In the genomic region with DNA sequence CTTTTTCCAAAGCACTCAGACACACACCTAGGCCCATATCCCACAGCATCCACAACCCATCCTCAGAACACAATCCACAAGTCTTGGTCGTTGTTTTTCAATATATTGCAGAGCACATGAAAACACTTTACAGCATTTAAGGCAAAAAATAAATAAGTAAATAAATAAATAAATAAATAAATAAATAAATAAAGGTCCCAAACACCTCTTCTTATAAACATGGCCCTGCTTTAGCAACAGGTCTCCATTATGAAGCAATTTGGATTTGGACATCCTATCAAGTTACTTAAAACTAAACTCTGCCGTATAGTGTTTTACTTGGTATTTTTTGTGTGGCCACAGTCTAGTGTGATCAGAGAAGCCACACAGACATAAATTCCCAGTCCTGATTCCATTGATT, we compare ENCODE assay signal across 9 cellular contexts. TPM values are rescaled to one million over a fixed set of nuclear protein-coding genes. Genes with fewer than 3 reads are reported as not detected.
"Had no signal": no experiment of that assay in that cellular context is flagged by ENCODE, and none has a peak within 500 bp of the region (broad histone marks: within the 10 kb centered on the region; RNA-seq: fewer than 3 reads in every experiment).

No MANE protein-coding gene starts in this region.

- FAIRE-seq: HepG2, HTR-8/SVneo, K562 had no signal

- ATAC-seq: HepG2, K562 had no signal

- H3K9ac ChIP-seq: KMS-11 had no signal

- H3K4me3 Mint-ChIP-seq: IgD-negative memory B cell had no signal

- H3K27ac ChIP-seq: HL-60, KMS-11 had no signal

- DNase-seq: IMR-90, KBM-7, KG1 had no signal

- H3K4me1 Mint-ChIP-seq: IgD-negative memory B cell had no signal

- H3K27ac Mint-ChIP-seq: IgD-negative memory B cell had no signal

- H3K27me3 Mint-ChIP-seq: IgD-negative memory B cell had no signal

- H3K9me3 Mint-ChIP-seq: IgD-negative memory B cell had no signal

- H3K4me3 ChIP-seq: K562 had no signal

- H3K4me2 ChIP-seq: KMS-11 had no signal

RNA-seq across cellular contexts. Expression of a gene that starts 10.7 kb away (rescaled TPM):
- total RNA-seq: IMR-90 had no signal
